ENCODE assay signal across 8 cellular contexts in the genomic region with DNA sequence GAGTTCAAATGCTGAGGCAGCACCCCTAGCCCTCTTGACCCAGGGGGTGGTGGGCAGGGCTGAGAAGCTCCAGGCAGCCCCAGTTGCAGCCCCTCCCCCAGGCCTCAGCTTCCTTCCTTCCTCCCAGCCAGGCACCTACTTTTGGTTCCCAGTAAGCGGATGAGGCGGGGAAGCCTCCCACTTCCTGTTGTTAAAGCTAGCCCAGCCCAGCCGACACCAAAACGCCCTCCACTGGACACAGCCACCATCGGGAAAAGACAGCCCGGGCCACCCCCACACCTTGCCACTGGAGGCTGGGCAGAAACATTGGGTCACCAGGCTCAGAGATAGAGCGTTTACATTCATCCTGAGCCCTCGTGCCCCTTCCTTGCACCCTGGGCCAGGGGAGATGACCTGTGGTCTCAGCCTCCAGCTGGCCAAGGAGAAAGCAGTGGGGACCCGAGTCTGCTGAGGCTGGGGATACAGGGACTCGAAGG. TPM values are rescaled to one million over a fixed set of nuclear protein-coding genes. Genes with fewer than 3 reads are reported as not detected.
DNase-seq lines count a peak whose midpoint lies in the region; ATAC-seq and TF ChIP-seq lines count a peak whose summit lies in the region.

No MANE protein-coding gene starts in this region.

- H3K27ac ChIP-seq in BLaER1, result peak overlapping the region; percentile 86

- no peaks in the 10 kb centered on the region for H3K27me3 Mint-ChIP-seq in IgD-negative memory B cell
- no peaks in the 10 kb centered on the region for H3K27me3 Mint-ChIP-seq in stimulated activated naive CD8-positive, alpha-beta T cell treated with anti-CD3 and anti-CD28 coated beads, Interleukin-15, Interleukin-2, amounts not matched to agents 100 ng/mL and 50 ng/mL, for 24 hours

- no peaks in the 10 kb centered on the region for H3K9me3 Mint-ChIP-seq in IgD-negative memory B cell
- no peaks in the 10 kb centered on the region for H3K9me3 Mint-ChIP-seq in stimulated activated naive CD8-positive, alpha-beta T cell treated with anti-CD3 and anti-CD28 coated beads, Interleukin-15, Interleukin-2, amounts not matched to agents 100 ng/mL and 50 ng/mL, for 24 hours

- H3K4me2 ChIP-seq in BLaER1, result peak overlapping the region; percentile 97

- ATAC-seq in HG02970 (IDR thresholded peaks at IDR 0.05; ENCODE audit: low FRiP score, unreplicated experiment) (no peak), HG02623 (IDR thresholded peaks at IDR 0.05; ENCODE audit: unreplicated experiment) (no peak)

- H3K27ac Mint-ChIP-seq in IgD-negative memory B cell, result peak overlapping the region; percentile 66 to 93 (median 89)
- H3K27ac Mint-ChIP-seq in stimulated activated naive CD8-positive, alpha-beta T cell treated with anti-CD3 and anti-CD28 coated beads, Interleukin-15, Interleukin-2, amounts not matched to agents 100 ng/mL and 50 ng/mL, for 24 hours, result peak overlapping the region; percentile 77

- H4K20me1 ChIP-seq in BLaER1, result peaks cover 77% of the 10 kb centered on the region

- peak overlapping the region in 3 of 4 donors; percentile 77 to 86 (median 85) for H3K4me3 Mint-ChIP-seq in IgD-negative memory B cell
- peak overlapping the region; percentile 88 for H3K4me3 Mint-ChIP-seq in stimulated activated naive CD8-positive, alpha-beta T cell treated with anti-CD3 and anti-CD28 coated beads, Interleukin-15, Interleukin-2, amounts not matched to agents 100 ng/mL and 50 ng/mL, for 24 hours

- H3K36me3 ChIP-seq in BLaER1, result peaks cover 60% of the 10 kb centered on the region

- peaks cover 22 to 32% (median 28%) of the 10 kb centered on the region in 3 donors for H3K4me1 Mint-ChIP-seq in IgD-negative memory B cell
- peaks cover 56% of the 10 kb centered on the region for H3K4me1 Mint-ChIP-seq in stimulated activated naive CD8-positive, alpha-beta T cell treated with anti-CD3 and anti-CD28 coated beads, Interleukin-15, Interleukin-2, amounts not matched to agents 100 ng/mL and 50 ng/mL, for 24 hours (ENCODE audit: low read depth)

- peak; percentile 59 to 71 for DNase-seq in activated CD4-positive, alpha-beta T cell treated with anti-CD3 and anti-CD28 coated beads, Interleukin-2, amount 50 U/mL, for 48 hours
- peak; percentile 77 for DNase-seq in epithelial cell of esophagus (ENCODE audit: low read depth)

- H3K27me3 ChIP-seq in BLaER1 (no peaks in the 10 kb centered on the region), mononuclear cell (ENCODE audit: insufficient read depth, low read length) (no peaks in the 10 kb centered on the region)

- peak overlapping the region; percentile 92 for H3K9ac ChIP-seq in BLaER1

- no peaks in the 10 kb centered on the region for H3K9me3 ChIP-seq in BLaER1
- H3K9me3 ChIP-seq in mononuclear cell (ENCODE audit: low read depth, low read length), result no peaks in the 10 kb centered on the region

- H3K4me3 ChIP-seq in BLaER1 (peak overlapping the region; percentile 95), epithelial cell of esophagus (ENCODE audit: low read length) (peak overlapping the region; percentile 87), mononuclear cell (ENCODE audit: low read length) (peak overlapping the region; percentile 24)

- TF ChIP-seq CTCF in epithelial cell of esophagus (IDR thresholded peaks at IDR 0.05; ENCODE audit: insufficient read depth, low read depth, low read length, missing control alignments), result peak; percentile 33

- peaks cover 71% of the 10 kb centered on the region for H3K4me1 ChIP-seq in BLaER1
- H3K4me1 ChIP-seq in mononuclear cell (ENCODE audit: insufficient read depth, low read length), result peaks cover 71% of the 10 kb centered on the region

- H3K36me3 Mint-ChIP-seq in IgD-negative memory B cell, result no peaks in the 10 kb centered on the region
- peaks cover 16% of the 10 kb centered on the region for H3K36me3 Mint-ChIP-seq in stimulated activated naive CD8-positive, alpha-beta T cell treated with anti-CD3 and anti-CD28 coated beads, Interleukin-15, Interleukin-2, amounts not matched to agents 100 ng/mL and 50 ng/mL, for 24 hours (ENCODE audit: low read depth)

RNA-seq across cellular contexts. Expression of gene DUSP7, which starts 3.5 kb away (rescaled TPM):
- polyA plus RNA-seq in IgD-negative memory B cell, result 1.1 TPM
- 7.0 TPM for total RNA-seq in mononuclear cell

RNA-seq across cellular contexts. Expression of gene RPL29, which starts 57.2 kb away (rescaled TPM):
- 1,567 TPM for polyA plus RNA-seq in IgD-negative memory B cell
- total RNA-seq in mononuclear cell, result 1,675 TPM

Comparison
In these comparisons a context has a peak if more than half of its experiments do, and no peak if none do; other contexts are left out.
1. H3K4me3 ChIP-seq: peak in every context shown above with its lines; median percentile 95 in BLaER1; 87 in epithelial cell of esophagus; 24 in mononuclear cell.